Comparison of ENCODE assay signal across 1 cellular context in genomic region chr1:50658421-50659076, GRCh38.
TF ChIP-seq lines count a peak whose summit lies in the region.

No MANE protein-coding gene starts in this region.

TF ChIP-seq in K562, 482 proteins besides CTCF, POLR2A, EP300 and RAD21 (continued from another document):
- no peak for TF ChIP-seq CLOCK (CRISPR knock-in tag; IDR thresholded peaks at IDR 0.05; ENCODE audit: borderline replicate concordance)
- TF ChIP-seq TFAP4 (CRISPR knock-in tag; IDR thresholded peaks at IDR 0.05; ENCODE audit: borderline replicate concordance), result no peak
